ENCODE assay signal across 1 cellular context in the genomic region with DNA sequence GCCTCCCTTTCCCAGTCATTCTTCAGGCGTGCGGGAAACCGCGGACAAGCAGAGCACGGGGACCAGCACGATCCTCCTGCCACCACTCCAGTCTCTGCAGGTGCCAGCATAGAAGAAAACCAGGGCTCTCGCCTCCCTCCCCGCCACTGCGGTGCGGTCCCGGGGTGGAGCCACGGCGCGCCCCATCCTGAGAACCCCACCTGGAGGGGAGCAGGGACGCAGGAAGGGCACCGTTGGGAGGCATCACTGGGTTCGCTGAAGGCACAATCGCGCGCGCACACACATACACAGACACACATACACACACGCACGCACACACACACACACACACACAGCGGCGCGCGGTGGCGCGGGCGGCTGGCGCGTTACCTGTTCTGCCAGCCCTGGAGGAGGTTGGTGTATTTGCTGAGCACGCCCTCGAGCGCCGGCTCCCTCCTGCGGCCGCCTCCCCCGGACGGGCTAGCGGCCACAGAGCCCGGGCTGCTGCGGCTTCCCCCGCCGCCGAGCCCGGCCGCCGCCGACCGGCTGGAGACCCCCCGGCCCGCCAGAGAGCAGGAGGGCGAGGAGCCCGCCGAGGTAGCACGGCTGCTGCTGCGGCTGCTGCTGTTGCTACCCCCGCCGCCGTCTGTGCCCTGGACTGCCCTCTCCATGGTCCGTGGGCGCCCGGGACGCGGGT.
A peak's percentile ranks its signal among the peaks of the same experiment; 100 is the strongest.
TF ChIP-seq lines count a peak whose summit lies in the region.

No MANE protein-coding gene starts in this region.

TF ChIP-seq in HCT116, 20 proteins besides CTCF, POLR2A, EP300 and RAD21 (continued from another document):
- TF ChIP-seq REST (IDR thresholded peaks at IDR 0.05; ENCODE audit: low read depth) = no peak
- no peak for TF ChIP-seq SP1 (IDR thresholded peaks at IDR 0.05; ENCODE audit: low read depth)
- TF ChIP-seq FOSL1 (IDR thresholded peaks at IDR 0.05; ENCODE audit: low read depth) = no peak
- TF ChIP-seq POLR2AphosphoS5 (IDR thresholded peaks at IDR 0.05; ENCODE audit: low read depth, low read length) = peak; percentile 16; the same call in 1 of the 2 replicates
- peak; percentile 48 for TF ChIP-seq TCF7L2 (IDR thresholded peaks at IDR 0.05; ENCODE audit: borderline replicate concordance, extremely low read depth, insufficient read depth, insufficient read length)
- TF ChIP-seq ZFX (IDR thresholded peaks at IDR 0.05) = peak; percentile 42; the same call in 1 of the 2 replicates
- TF ChIP-seq, protein P1, sequence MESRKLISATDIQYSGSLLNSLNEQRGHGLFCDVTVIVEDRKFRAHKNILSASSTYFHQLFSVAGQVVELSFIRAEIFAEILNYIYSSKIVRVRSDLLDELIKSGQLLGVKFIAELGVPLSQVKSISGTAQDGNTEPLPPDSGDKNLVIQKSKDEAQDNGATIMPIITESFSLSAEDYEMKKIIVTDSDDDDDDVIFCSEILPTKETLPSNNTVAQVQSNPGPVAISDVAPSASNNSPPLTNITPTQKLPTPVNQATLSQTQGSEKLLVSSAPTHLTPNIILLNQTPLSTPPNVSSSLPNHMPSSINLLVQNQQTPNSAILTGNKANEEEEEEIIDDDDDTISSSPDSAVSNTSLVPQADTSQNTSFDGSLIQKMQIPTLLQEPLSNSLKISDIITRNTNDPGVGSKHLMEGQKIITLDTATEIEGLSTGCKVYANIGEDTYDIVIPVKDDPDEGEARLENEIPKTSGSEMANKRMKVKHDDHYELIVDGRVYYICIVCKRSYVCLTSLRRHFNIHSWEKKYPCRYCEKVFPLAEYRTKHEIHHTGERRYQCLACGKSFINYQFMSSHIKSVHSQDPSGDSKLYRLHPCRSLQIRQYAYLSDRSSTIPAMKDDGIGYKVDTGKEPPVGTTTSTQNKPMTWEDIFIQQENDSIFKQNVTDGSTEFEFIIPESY (IDR thresholded peaks at IDR 0.05; ENCODE audit: extremely low read depth, insufficient replicate concordance, low read length) = no peak
- no peak for TF ChIP-seq ELF1 (IDR thresholded peaks at IDR 0.05; ENCODE audit: borderline replicate concordance, low read depth)
- TF ChIP-seq, protein P2, sequence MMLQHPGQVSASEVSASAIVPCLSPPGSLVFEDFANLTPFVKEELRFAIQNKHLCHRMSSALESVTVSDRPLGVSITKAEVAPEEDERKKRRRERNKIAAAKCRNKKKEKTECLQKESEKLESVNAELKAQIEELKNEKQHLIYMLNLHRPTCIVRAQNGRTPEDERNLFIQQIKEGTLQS (IDR thresholded peaks at IDR 0.05) = no peak
- TF ChIP-seq EGR1 (IDR thresholded peaks at IDR 0.05; ENCODE audit: low read depth) = no peak
- no peak for TF ChIP-seq EZH2 (IDR thresholded peaks at IDR 0.05)
- TF ChIP-seq, protein P3, sequence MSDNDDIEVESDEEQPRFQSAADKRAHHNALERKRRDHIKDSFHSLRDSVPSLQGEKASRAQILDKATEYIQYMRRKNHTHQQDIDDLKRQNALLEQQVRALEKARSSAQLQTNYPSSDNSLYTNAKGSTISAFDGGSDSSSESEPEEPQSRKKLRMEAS (IDR thresholded peaks at IDR 0.05) = peak; percentile 70
- no peak for TF ChIP-seq EZH2phosphoT487 (IDR thresholded peaks at IDR 0.05; ENCODE audit: borderline replicate concordance)
- TF ChIP-seq SIN3A (IDR thresholded peaks at IDR 0.05; ENCODE audit: low read depth) = peak; percentile 67
- TF ChIP-seq CBX3 (IDR thresholded peaks at IDR 0.05; ENCODE audit: low read depth) = peak; percentile 86
- no peak for TF ChIP-seq ZNF274 (IDR thresholded peaks at IDR 0.05; ENCODE audit: low read depth, low read length)
- TF ChIP-seq JUND (IDR thresholded peaks at IDR 0.05) = no peak
- no peak for TF ChIP-seq SRF (IDR thresholded peaks at IDR 0.05; ENCODE audit: low read depth)
